ENCODE assay signal across 1 cellular context in genomic region chr2:227311861-227312506, GRCh38.
A peak's percentile ranks its signal among the peaks of the same experiment; 100 is the strongest.
TF ChIP-seq lines count a peak whose summit lies in the region.

No MANE protein-coding gene starts in this region.

TF ChIP-seq in HepG2, 621 proteins besides CTCF, POLR2A, EP300 and RAD21 (continued from another document):
- TF ChIP-seq NKX3-1 (CRISPR knock-in tag; IDR thresholded peaks at IDR 0.05) (no peak), RFXANK (CRISPR knock-in tag; IDR thresholded peaks at IDR 0.05) (no peak), KDM5A (IDR thresholded peaks at IDR 0.05; ENCODE audit: borderline replicate concordance, low read length) (no peak; the same call in 1 of the 2 replicates), ZNF503 (CRISPR knock-in tag; IDR thresholded peaks at IDR 0.05) (no peak), ZNF343 (CRISPR knock-in tag; IDR thresholded peaks at IDR 0.05) (no peak), ZFP36L1 (CRISPR knock-in tag; IDR thresholded peaks at IDR 0.05) (no peak), SP4 (CRISPR knock-in tag; IDR thresholded peaks at IDR 0.05) (no peak), SAFB2 (CRISPR knock-in tag; IDR thresholded peaks at IDR 0.05; ENCODE audit: borderline replicate concordance, low read depth) (no peak), TEAD3 (CRISPR knock-in tag; optimal IDR thresholded peaks at IDR 0.05; ENCODE audit: borderline replicate concordance) (peak; percentile 38), ZNF501 (CRISPR knock-in tag; IDR thresholded peaks at IDR 0.05) (no peak), KMT2B (CRISPR knock-in tag; IDR thresholded peaks at IDR 0.05) (no peak), ZNF7 (CRISPR knock-in tag; IDR thresholded peaks at IDR 0.05) (no peak), STAG1 (CRISPR knock-in tag; IDR thresholded peaks at IDR 0.05) (no peak), ZNF646 (CRISPR knock-in tag; IDR thresholded peaks at IDR 0.05) (no peak), ZFP1 (CRISPR knock-in tag; IDR thresholded peaks at IDR 0.05) (no peak), SP140L (CRISPR knock-in tag; IDR thresholded peaks at IDR 0.05; ENCODE audit: borderline replicate concordance) (no peak), ZNF292 (CRISPR knock-in tag; IDR thresholded peaks at IDR 0.05; ENCODE audit: borderline replicate concordance, low read depth) (no peak), ZNF460 (CRISPR knock-in tag; IDR thresholded peaks at IDR 0.05; ENCODE audit: borderline replicate concordance) (no peak), ZNF367 (CRISPR knock-in tag; IDR thresholded peaks at IDR 0.05; ENCODE audit: borderline replicate concordance) (no peak), ISL2 (CRISPR knock-in tag; IDR thresholded peaks at IDR 0.05) (0 out of 2 replicates have a peak, but pooled peaks have one; percentile 29)
- TF ChIP-seq, protein P1, sequence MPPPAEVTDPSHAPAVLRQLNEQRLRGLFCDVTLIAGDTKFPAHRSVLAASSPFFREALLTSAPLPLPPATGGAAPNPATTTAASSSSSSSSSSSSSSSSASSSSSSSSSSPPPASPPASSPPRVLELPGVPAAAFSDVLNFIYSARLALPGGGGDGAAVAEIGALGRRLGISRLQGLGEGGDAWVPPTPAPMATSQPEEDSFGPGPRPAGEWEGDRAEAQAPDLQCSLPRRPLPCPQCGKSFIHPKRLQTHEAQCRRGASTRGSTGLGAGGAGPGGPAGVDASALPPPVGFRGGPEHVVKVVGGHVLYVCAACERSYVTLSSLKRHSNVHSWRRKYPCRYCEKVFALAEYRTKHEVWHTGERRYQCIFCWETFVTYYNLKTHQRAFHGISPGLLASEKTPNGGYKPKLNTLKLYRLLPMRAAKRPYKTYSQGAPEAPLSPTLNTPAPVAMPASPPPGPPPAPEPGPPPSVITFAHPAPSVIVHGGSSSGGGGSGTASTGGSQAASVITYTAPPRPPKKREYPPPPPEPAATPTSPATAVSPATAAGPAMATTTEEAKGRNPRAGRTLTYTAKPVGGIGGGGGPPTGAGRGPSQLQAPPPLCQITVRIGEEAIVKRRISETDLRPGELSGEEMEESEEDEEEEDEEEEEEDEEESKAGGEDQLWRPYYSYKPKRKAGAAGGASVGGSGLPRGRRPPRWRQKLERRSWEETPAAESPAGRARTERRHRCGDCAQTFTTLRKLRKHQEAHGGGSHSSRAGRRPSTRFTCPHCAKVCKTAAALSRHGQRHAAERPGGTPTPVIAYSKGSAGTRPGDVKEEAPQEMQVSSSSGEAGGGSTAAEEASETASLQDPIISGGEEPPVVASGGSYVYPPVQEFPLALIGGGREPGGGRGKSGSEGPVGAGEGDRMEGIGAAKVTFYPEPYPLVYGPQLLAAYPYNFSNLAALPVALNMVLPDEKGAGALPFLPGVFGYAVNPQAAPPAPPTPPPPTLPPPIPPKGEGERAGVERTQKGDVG (CRISPR knock-in tag; IDR thresholded peaks at IDR 0.05; ENCODE audit: borderline replicate concordance), result no peak
